Comparison of ENCODE assay signal across 8 cellular contexts in the genomic region with DNA sequence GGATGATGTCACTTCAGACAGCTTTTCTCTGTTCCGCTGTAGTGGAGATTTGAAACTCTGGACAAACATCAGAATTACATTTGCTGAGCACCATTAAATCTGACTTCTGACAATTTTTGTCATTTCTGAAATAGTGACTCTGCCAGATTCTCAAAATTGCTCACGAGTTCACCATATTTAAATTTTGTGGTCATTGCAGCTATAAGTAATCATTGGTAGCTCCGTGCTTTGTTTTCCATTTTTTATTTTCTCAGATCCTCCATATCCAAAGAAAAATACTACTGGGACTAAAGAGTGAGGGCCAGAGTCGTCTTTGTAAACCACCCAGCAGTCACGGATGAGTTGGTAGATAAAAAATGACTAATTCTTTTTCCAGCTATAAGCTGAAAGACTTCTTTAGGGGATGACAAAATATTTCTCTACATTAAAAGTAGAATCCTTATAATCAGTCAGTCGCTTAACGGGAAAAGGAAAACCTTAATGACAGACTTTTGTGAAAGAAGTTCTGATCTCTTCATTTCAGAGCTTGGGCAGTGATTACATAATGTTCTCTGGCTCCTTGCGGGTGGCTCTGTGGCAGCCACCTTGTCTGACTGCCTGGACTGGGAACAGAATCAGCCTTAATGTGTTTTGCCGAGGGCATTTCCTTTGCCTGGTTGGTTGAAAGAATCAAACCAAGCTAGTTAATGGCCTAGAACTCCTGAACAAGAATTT. TPM values are rescaled to one million over a fixed set of nuclear protein-coding genes. Genes with fewer than 3 reads are reported as not detected.
DNase-seq lines count a peak whose midpoint lies in the region; ATAC-seq lines count a peak whose summit lies in the region.

No MANE protein-coding gene starts in this region.

- H3K27ac ChIP-seq in SK-N-MC (peak overlapping the region; percentile 94), mucosa of rectum (ENCODE audit: low read depth in 2 of 2, low read length in 2 of 2) (peak overlapping the region; percentile 50 to 67), urinary bladder (ENCODE audit: low read depth) (peak overlapping the region; percentile 73)

- WGBS in urinary bladder, result 18% methylated on average over 9 of the region's 9 CpGs

- peak; percentile 67 for ATAC-seq in HG02938 (IDR thresholded peaks at IDR 0.05; ENCODE audit: unreplicated experiment)

- peaks cover 25% of the 10 kb centered on the region for H3K4me1 ChIP-seq in endocrine pancreas (ENCODE audit: control insufficient read depth, insufficient read depth, low read length)
- peaks cover 11 to 23% of the 10 kb centered on the region in 2 donors for H3K4me1 ChIP-seq in mucosa of rectum (ENCODE audit: control insufficient read depth in 2 of 2, insufficient read depth in 2 of 2, low read length in 2 of 2)
- peaks cover 2% of the 10 kb centered on the region for H3K4me1 ChIP-seq in urinary bladder (ENCODE audit: insufficient read depth)

- no peak for DNase-seq in activated naive CD4-positive, alpha-beta T cell treated with anti-CD3 and anti-CD28 coated beads, Interleukin-2, amount 50 U/mL, for 16 hours
- DNase-seq in SK-N-MC (ENCODE audit: low read depth, low spot score) (peak; percentile 68), foreskin melanocyte (no peak)

- peak overlapping the region; percentile 96 for H3K4me3 ChIP-seq in SK-N-MC
- peak overlapping the region; percentile 96 for H3K4me3 ChIP-seq in endocrine pancreas (ENCODE audit: control insufficient read depth, insufficient read depth, low read length)
- peak overlapping the region; percentile 97 to 99 for H3K4me3 ChIP-seq in mucosa of rectum (ENCODE audit: low read length in 2 of 2)
- peak overlapping the region; percentile 54 for H3K4me3 ChIP-seq in urinary bladder (ENCODE audit: low read depth, low read length)

- peak overlapping the region; percentile 72 for H3K9ac ChIP-seq in SK-N-MC (ENCODE audit: insufficient read length)
- peak overlapping the region; percentile 79 for H3K9ac ChIP-seq in endocrine pancreas (ENCODE audit: control insufficient read depth, insufficient read depth, low read length)
- peak overlapping the region; percentile 94 to 99 for H3K9ac ChIP-seq in mucosa of rectum (ENCODE audit: low read depth in 1 of 2, low read length in 2 of 2)

- H3K9me3 ChIP-seq in SK-N-MC (ENCODE audit: low read depth, low read length) (no peaks in the 10 kb centered on the region), endocrine pancreas (ENCODE audit: control insufficient read depth, low read length) (no peaks in the 10 kb centered on the region), mucosa of rectum (ENCODE audit: control insufficient read depth in 2 of 2, low read length in 2 of 2) (no peaks in the 10 kb centered on the region)

- H3K27me3 ChIP-seq in endocrine pancreas (ENCODE audit: control insufficient read depth, insufficient read depth, low read length), result no peaks in the 10 kb centered on the region
- H3K27me3 ChIP-seq in mucosa of rectum (ENCODE audit: control insufficient read depth in 2 of 2, insufficient read depth in 2 of 2, low read length in 2 of 2), result no peaks in the 10 kb centered on the region

- H3K9me3 Mint-ChIP-seq in activated naive CD4-positive, alpha-beta T cell treated with anti-CD3 and anti-CD28 coated beads, Interleukin-2, amount 50 U/mL, for 24 hours, result no peaks in the 10 kb centered on the region

- H3K36me3 ChIP-seq in SK-N-MC (ENCODE audit: insufficient read depth, low read length) (peaks cover 9% of the 10 kb centered on the region), endocrine pancreas (ENCODE audit: control insufficient read depth, insufficient read depth, low read length) (no peaks in the 10 kb centered on the region), mucosa of rectum (ENCODE audit: control insufficient read depth in 2 of 2, insufficient read depth in 2 of 2, low read length in 2 of 2) (no peaks in the 10 kb centered on the region), urinary bladder (ENCODE audit: insufficient read depth) (peaks cover 3% of the 10 kb centered on the region)

- peak overlapping the region; percentile 94 for H3K4me3 Mint-ChIP-seq in activated naive CD4-positive, alpha-beta T cell treated with anti-CD3 and anti-CD28 coated beads, Interleukin-2, amount 50 U/mL, for 24 hours

- peak overlapping the region; percentile 95 for H3K27ac Mint-ChIP-seq in activated naive CD4-positive, alpha-beta T cell treated with anti-CD3 and anti-CD28 coated beads, Interleukin-2, amount 50 U/mL, for 24 hours

- no peaks in the 10 kb centered on the region for H3K27me3 Mint-ChIP-seq in activated naive CD4-positive, alpha-beta T cell treated with anti-CD3 and anti-CD28 coated beads, Interleukin-2, amount 50 U/mL, for 24 hours

- peaks cover 6% of the 10 kb centered on the region for H3K36me3 Mint-ChIP-seq in activated naive CD4-positive, alpha-beta T cell treated with anti-CD3 and anti-CD28 coated beads, Interleukin-2, amount 50 U/mL, for 24 hours

- peaks cover 67% of the 10 kb centered on the region for H3K4me1 Mint-ChIP-seq in activated naive CD4-positive, alpha-beta T cell treated with anti-CD3 and anti-CD28 coated beads, Interleukin-2, amount 50 U/mL, for 24 hours

RNA-seq across cellular contexts. Expression of a gene that starts 2.3 kb away (rescaled TPM):
- total RNA-seq in urinary bladder, result 509 TPM
- polyA plus RNA-seq in urinary bladder, result 657 TPM
